1 cellular context compared by ENCODE assay signal in genomic region chr7:55472928-55473725, GRCh38.
TF ChIP-seq lines count a peak whose summit lies in the region.

No MANE protein-coding gene starts in this region.

TF ChIP-seq in GM23338, 12 proteins besides CTCF, POLR2A, EP300 and RAD21 (continued from another document):
- no peak for TF ChIP-seq ZNF462 (CRISPR knock-in tag; IDR thresholded peaks at IDR 0.05)
- TF ChIP-seq POLR2AphosphoS5 (IDR thresholded peaks at IDR 0.05; ENCODE audit: low read depth), result no peak
- TF ChIP-seq JUNB (IDR thresholded peaks at IDR 0.05; ENCODE audit: unreplicated experiment), result no peak
- TF ChIP-seq REST (IDR thresholded peaks at IDR 0.05; ENCODE audit: unreplicated experiment), result no peak
